1 cellular context compared by ENCODE assay signal in genomic region chr10:25226775-25227682, GRCh38.
TF ChIP-seq lines count a peak whose summit lies in the region.

No MANE protein-coding gene starts in this region.

TF ChIP-seq in GM23338, 12 proteins besides CTCF, POLR2A, EP300 and RAD21 (continued from another document):
- no peak for TF ChIP-seq REST (IDR thresholded peaks at IDR 0.05; ENCODE audit: unreplicated experiment)
- TF ChIP-seq CREB1 (CRISPR knock-in tag; IDR thresholded peaks at IDR 0.05; ENCODE audit: low read depth): no peak
- TF ChIP-seq ZNF331 (CRISPR knock-in tag; IDR thresholded peaks at IDR 0.05; ENCODE audit: low read depth): no peak
- no peak for TF ChIP-seq EZH2 (IDR thresholded peaks at IDR 0.05; ENCODE audit: low read depth, unreplicated experiment)
- no peak for TF ChIP-seq POLR2AphosphoS5 (IDR thresholded peaks at IDR 0.05; ENCODE audit: low read depth)
- no peak for TF ChIP-seq EZH2phosphoT487 (IDR thresholded peaks at IDR 0.05; ENCODE audit: unreplicated experiment)
- no peak for TF ChIP-seq STAT1 (IDR thresholded peaks at IDR 0.05; ENCODE audit: unreplicated experiment)
- TF ChIP-seq JUNB (IDR thresholded peaks at IDR 0.05; ENCODE audit: unreplicated experiment): no peak
- TF ChIP-seq ZNF462 (CRISPR knock-in tag; IDR thresholded peaks at IDR 0.05): no peak
TF ChIP-seq in GM23338: peak in this region for 0.
